1 cellular context compared by ENCODE assay signal in the genomic region with DNA sequence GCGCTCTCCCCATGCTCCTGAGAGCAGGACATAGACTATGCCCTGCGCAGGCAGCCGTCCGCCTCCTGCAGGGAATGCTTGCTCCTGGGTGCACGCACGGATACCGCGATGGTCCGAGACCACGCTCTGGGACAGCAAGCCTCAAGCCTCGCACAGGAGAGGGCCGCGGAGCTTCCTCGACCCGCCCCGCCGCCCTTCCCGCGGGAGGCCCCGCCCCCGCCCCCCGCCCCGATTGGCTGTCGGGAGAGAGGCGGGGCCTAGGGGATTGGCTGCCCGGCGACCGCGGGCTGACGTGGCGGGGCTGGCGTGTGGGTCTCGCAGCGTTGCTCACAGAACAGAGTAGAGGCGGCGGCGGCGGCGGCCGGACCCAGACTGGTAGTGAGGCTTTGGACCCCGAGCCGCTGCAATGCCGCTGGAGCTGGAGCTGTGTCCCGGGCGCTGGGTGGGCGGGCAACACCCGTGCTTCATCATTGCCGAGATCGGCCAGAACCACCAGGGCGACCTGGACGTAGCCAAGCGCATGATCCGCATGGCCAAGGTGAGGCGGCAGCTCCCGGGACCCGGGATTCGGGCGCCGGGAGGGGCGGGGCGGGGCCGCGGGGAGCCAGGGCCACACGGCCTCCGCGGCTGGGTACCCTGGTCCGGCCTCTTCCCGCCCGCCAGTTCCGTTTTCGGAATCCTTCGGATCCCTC.
A peak's percentile ranks its signal among the peaks of the same experiment; 100 is the strongest.
TF ChIP-seq lines count a peak whose summit lies in the region.

A gene with protein sequence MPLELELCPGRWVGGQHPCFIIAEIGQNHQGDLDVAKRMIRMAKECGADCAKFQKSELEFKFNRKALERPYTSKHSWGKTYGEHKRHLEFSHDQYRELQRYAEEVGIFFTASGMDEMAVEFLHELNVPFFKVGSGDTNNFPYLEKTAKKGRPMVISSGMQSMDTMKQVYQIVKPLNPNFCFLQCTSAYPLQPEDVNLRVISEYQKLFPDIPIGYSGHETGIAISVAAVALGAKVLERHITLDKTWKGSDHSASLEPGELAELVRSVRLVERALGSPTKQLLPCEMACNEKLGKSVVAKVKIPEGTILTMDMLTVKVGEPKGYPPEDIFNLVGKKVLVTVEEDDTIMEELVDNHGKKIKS (plus strand): TSS at position 330 of the 692 bp plus-strand sequence. CDS start 77 bp downstream, at position 407.

TF ChIP-seq in GM12878, 131 proteins besides CTCF, POLR2A, EP300 and RAD21 (continued from another document and continues in another):
- TF ChIP-seq, protein P1, sequence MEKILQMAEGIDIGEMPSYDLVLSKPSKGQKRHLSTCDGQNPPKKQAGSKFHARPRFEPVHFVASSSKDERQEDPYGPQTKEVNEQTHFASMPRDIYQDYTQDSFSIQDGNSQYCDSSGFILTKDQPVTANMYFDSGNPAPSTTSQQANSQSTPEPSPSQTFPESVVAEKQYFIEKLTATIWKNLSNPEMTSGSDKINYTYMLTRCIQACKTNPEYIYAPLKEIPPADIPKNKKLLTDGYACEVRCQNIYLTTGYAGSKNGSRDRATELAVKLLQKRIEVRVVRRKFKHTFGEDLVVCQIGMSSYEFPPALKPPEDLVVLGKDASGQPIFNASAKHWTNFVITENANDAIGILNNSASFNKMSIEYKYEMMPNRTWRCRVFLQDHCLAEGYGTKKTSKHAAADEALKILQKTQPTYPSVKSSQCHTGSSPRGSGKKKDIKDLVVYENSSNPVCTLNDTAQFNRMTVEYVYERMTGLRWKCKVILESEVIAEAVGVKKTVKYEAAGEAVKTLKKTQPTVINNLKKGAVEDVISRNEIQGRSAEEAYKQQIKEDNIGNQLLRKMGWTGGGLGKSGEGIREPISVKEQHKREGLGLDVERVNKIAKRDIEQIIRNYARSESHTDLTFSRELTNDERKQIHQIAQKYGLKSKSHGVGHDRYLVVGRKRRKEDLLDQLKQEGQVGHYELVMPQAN (conservative IDR thresholded peaks at IDR 0.05) = peak; percentile 85
- no peak for TF ChIP-seq RB1 (IDR thresholded peaks at IDR 0.05; ENCODE audit: borderline replicate concordance)
- TF ChIP-seq, protein P2, sequence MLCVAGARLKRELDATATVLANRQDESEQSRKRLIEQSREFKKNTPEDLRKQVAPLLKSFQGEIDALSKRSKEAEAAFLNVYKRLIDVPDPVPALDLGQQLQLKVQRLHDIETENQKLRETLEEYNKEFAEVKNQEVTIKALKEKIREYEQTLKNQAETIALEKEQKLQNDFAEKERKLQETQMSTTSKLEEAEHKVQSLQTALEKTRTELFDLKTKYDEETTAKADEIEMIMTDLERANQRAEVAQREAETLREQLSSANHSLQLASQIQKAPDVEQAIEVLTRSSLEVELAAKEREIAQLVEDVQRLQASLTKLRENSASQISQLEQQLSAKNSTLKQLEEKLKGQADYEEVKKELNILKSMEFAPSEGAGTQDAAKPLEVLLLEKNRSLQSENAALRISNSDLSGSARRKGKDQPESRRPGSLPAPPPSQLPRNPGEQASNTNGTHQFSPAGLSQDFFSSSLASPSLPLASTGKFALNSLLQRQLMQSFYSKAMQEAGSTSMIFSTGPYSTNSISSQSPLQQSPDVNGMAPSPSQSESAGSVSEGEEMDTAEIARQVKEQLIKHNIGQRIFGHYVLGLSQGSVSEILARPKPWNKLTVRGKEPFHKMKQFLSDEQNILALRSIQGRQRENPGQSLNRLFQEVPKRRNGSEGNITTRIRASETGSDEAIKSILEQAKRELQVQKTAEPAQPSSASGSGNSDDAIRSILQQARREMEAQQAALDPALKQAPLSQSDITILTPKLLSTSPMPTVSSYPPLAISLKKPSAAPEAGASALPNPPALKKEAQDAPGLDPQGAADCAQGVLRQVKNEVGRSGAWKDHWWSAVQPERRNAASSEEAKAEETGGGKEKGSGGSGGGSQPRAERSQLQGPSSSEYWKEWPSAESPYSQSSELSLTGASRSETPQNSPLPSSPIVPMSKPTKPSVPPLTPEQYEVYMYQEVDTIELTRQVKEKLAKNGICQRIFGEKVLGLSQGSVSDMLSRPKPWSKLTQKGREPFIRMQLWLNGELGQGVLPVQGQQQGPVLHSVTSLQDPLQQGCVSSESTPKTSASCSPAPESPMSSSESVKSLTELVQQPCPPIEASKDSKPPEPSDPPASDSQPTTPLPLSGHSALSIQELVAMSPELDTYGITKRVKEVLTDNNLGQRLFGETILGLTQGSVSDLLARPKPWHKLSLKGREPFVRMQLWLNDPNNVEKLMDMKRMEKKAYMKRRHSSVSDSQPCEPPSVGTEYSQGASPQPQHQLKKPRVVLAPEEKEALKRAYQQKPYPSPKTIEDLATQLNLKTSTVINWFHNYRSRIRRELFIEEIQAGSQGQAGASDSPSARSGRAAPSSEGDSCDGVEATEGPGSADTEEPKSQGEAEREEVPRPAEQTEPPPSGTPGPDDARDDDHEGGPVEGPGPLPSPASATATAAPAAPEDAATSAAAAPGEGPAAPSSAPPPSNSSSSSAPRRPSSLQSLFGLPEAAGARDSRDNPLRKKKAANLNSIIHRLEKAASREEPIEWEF (IDR thresholded peaks at IDR 0.05; ENCODE audit: insufficient replicate concordance, low read depth, low read length) = no peak
- TF ChIP-seq, protein P3, sequence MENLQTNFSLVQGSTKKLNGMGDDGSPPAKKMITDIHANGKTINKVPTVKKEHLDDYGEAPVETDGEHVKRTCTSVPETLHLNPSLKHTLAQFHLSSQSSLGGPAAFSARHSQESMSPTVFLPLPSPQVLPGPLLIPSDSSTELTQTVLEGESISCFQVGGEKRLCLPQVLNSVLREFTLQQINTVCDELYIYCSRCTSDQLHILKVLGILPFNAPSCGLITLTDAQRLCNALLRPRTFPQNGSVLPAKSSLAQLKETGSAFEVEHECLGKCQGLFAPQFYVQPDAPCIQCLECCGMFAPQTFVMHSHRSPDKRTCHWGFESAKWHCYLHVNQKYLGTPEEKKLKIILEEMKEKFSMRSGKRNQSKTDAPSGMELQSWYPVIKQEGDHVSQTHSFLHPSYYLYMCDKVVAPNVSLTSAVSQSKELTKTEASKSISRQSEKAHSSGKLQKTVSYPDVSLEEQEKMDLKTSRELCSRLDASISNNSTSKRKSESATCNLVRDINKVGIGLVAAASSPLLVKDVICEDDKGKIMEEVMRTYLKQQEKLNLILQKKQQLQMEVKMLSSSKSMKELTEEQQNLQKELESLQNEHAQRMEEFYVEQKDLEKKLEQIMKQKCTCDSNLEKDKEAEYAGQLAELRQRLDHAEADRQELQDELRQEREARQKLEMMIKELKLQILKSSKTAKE (IDR thresholded peaks at IDR 0.05; ENCODE audit: low read depth, poor library complexity, severe bottlenecking) = no peak
- no peak for TF ChIP-seq NR2C2 (IDR thresholded peaks at IDR 0.05; ENCODE audit: borderline replicate concordance, control insufficient read depth, insufficient read length, low read depth)
- TF ChIP-seq, protein P4, sequence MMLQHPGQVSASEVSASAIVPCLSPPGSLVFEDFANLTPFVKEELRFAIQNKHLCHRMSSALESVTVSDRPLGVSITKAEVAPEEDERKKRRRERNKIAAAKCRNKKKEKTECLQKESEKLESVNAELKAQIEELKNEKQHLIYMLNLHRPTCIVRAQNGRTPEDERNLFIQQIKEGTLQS (IDR thresholded peaks at IDR 0.05; ENCODE audit: borderline replicate concordance, extremely low read depth, low read depth, low read length) = no peak
- TF ChIP-seq, protein P5, sequence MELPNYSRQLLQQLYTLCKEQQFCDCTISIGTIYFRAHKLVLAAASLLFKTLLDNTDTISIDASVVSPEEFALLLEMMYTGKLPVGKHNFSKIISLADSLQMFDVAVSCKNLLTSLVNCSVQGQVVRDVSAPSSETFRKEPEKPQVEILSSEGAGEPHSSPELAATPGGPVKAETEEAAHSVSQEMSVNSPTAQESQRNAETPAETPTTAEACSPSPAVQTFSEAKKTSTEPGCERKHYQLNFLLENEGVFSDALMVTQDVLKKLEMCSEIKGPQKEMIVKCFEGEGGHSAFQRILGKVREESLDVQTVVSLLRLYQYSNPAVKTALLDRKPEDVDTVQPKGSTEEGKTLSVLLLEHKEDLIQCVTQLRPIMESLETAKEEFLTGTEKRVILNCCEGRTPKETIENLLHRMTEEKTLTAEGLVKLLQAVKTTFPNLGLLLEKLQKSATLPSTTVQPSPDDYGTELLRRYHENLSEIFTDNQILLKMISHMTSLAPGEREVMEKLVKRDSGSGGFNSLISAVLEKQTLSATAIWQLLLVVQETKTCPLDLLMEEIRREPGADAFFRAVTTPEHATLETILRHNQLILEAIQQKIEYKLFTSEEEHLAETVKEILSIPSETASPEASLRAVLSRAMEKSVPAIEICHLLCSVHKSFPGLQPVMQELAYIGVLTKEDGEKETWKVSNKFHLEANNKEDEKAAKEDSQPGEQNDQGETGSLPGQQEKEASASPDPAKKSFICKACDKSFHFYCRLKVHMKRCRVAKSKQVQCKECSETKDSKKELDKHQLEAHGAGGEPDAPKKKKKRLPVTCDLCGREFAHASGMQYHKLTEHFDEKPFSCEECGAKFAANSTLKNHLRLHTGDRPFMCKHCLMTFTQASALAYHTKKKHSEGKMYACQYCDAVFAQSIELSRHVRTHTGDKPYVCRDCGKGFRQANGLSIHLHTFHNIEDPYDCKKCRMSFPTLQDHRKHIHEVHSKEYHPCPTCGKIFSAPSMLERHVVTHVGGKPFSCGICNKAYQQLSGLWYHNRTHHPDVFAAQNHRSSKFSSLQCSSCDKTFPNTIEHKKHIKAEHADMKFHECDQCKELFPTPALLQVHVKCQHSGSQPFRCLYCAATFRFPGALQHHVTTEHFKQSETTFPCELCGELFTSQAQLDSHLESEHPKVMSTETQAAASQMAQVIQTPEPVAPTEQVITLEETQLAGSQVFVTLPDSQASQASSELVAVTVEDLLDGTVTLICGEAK (IDR thresholded peaks at IDR 0.05; ENCODE audit: borderline replicate concordance) = no peak
- no peak for TF ChIP-seq STAT1 (conservative IDR thresholded peaks at IDR 0.05)
- TF ChIP-seq, protein P6, sequence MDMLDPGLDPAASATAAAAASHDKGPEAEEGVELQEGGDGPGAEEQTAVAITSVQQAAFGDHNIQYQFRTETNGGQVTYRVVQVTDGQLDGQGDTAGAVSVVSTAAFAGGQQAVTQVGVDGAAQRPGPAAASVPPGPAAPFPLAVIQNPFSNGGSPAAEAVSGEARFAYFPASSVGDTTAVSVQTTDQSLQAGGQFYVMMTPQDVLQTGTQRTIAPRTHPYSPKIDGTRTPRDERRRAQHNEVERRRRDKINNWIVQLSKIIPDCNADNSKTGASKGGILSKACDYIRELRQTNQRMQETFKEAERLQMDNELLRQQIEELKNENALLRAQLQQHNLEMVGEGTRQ (IDR thresholded peaks at IDR 0.05; ENCODE audit: borderline replicate concordance, low read depth, low read length) = no peak
- TF ChIP-seq MEF2B (IDR thresholded peaks at IDR 0.05; ENCODE audit: partially characterized antibody, poor library complexity, severe bottlenecking) = no peak
- no peak for TF ChIP-seq ZNF622 (IDR thresholded peaks at IDR 0.05)
- no peak for TF ChIP-seq RUNX3 (IDR thresholded peaks at IDR 0.05; ENCODE audit: low read length)
- no peak for TF ChIP-seq HDAC6 (IDR thresholded peaks at IDR 0.05; ENCODE audit: unreplicated experiment)
- TF ChIP-seq YY1 (IDR thresholded peaks at IDR 0.05; ENCODE audit: low read depth, low read length) = peak; percentile 54
- TF ChIP-seq, protein P7, sequence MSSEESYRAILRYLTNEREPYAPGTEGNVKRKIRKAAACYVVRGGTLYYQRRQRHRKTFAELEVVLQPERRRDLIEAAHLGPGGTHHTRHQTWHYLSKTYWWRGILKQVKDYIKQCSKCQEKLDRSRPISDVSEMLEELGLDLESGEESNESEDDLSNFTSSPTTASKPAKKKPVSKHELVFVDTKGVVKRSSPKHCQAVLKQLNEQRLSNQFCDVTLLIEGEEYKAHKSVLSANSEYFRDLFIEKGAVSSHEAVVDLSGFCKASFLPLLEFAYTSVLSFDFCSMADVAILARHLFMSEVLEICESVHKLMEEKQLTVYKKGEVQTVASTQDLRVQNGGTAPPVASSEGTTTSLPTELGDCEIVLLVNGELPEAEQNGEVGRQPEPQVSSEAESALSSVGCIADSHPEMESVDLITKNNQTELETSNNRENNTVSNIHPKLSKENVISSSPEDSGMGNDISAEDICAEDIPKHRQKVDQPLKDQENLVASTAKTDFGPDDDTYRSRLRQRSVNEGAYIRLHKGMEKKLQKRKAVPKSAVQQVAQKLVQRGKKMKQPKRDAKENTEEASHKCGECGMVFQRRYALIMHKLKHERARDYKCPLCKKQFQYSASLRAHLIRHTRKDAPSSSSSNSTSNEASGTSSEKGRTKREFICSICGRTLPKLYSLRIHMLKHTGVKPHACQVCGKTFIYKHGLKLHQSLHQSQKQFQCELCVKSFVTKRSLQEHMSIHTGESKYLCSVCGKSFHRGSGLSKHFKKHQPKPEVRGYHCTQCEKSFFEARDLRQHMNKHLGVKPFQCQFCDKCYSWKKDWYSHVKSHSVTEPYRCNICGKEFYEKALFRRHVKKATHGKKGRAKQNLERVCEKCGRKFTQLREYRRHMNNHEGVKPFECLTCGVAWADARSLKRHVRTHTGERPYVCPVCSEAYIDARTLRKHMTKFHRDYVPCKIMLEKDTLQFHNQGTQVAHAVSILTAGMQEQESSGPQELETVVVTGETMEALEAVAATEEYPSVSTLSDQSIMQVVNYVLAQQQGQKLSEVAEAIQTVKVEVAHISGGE (CRISPR knock-in tag; IDR thresholded peaks at IDR 0.05) = no peak
- TF ChIP-seq FOS (IDR thresholded peaks at IDR 0.05; ENCODE audit: borderline replicate concordance, extremely low read depth, insufficient read length) = no peak
- TF ChIP-seq SPI1 (IDR thresholded peaks at IDR 0.05; ENCODE audit: borderline replicate concordance, insufficient read depth, low read depth, low read length) = peak; percentile 62
- no peak for TF ChIP-seq ATF7 (IDR thresholded peaks at IDR 0.05; ENCODE audit: low read depth)
- peak; percentile 62; the same call in 1 of the 2 replicates for TF ChIP-seq ZNF217 (IDR thresholded peaks at IDR 0.05)
- no peak for TF ChIP-seq MEF2A (IDR thresholded peaks at IDR 0.05; ENCODE audit: insufficient read depth, low read depth, low read length)
- no peak for TF ChIP-seq MTA3 (IDR thresholded peaks at IDR 0.05; ENCODE audit: borderline replicate concordance, low read length)
- peak; percentile 28; the same call in 1 of the 2 replicates for TF ChIP-seq ZNF24 (IDR thresholded peaks at IDR 0.05)
- peak; percentile 59 for TF ChIP-seq BRCA1 (IDR thresholded peaks at IDR 0.05; ENCODE audit: low read depth, low read length)
- peak; percentile 25; the same call in 1 of the 2 replicates for TF ChIP-seq CBFB (IDR thresholded peaks at IDR 0.05; ENCODE audit: low read depth)
- no peak for TF ChIP-seq WRNIP1 (IDR thresholded peaks at IDR 0.05; ENCODE audit: borderline replicate concordance, low read depth, low read length)
- peak; percentile 94 for TF ChIP-seq CHD2 (IDR thresholded peaks at IDR 0.05; ENCODE audit: borderline replicate concordance, low read depth, low read length)
- no peak for TF ChIP-seq FOXK2 (IDR thresholded peaks at IDR 0.05)
- no peak for TF ChIP-seq HCFC1 (IDR thresholded peaks at IDR 0.05; ENCODE audit: low read length)
- no peak for TF ChIP-seq NFXL1 (IDR thresholded peaks at IDR 0.05; ENCODE audit: borderline replicate concordance)
- no peak for TF ChIP-seq NR2C1 (IDR thresholded peaks at IDR 0.05)
